Comparison of ENCODE assay signal across 20 cellular contexts in genomic region chr4:2406406-2406805, GRCh38. TPM values are rescaled to one million over a fixed set of nuclear protein-coding genes. Genes with fewer than 3 reads are reported as not detected.
DNase-seq lines count a peak whose midpoint lies in the region; ATAC-seq and TF ChIP-seq lines count a peak whose summit lies in the region.
"Had no signal": no experiment of that assay in that cellular context is flagged by ENCODE, and none has a peak within 500 bp of the region (broad histone marks: within the 10 kb centered on the region; RNA-seq: fewer than 3 reads in every experiment).

No MANE protein-coding gene starts in this region.

- no peaks in the 10 kb centered on the region for H3K27me3 Mint-ChIP-seq in T-helper 2 cell treated with Interferon-gamma antibody and Interleukin-4, amounts not matched to agents 5 μg/mL and 100 μg/mL, for 36 hours (ENCODE audit: low read depth)
- no peaks in the 10 kb centered on the region for H3K27me3 Mint-ChIP-seq in CD4-positive, alpha-beta memory T cell
- no peaks in the 10 kb centered on the region for H3K27me3 Mint-ChIP-seq in activated T-helper 17 cell treated with anti-CD3 and anti-CD28 coated beads, Interleukin-2, amount 50 U/mL, for 72 hours
- H3K27me3 Mint-ChIP-seq in endodermal cell (ENCODE audit: insufficient read depth): peaks cover 7% of the 10 kb centered on the region

- no peaks in the 10 kb centered on the region for H3K36me3 ChIP-seq in CD4-positive, alpha-beta memory T cell (ENCODE audit: insufficient read depth, low read length)
- H3K36me3 ChIP-seq in endodermal cell (ENCODE audit: control insufficient read depth, insufficient read depth, low read length): no peaks in the 10 kb centered on the region
- H3K36me3 ChIP-seq: Peyer's patch had no signal

- H3K4me3 Mint-ChIP-seq in T-helper 2 cell treated with Interferon-gamma antibody and Interleukin-4, amounts not matched to agents 5 μg/mL and 100 μg/mL, for 36 hours: no peak overlapping the region
- no peak overlapping the region for H3K4me3 Mint-ChIP-seq in CD4-positive, alpha-beta memory T cell
- no peak overlapping the region for H3K4me3 Mint-ChIP-seq in activated T-helper 17 cell treated with anti-CD3 and anti-CD28 coated beads, Interleukin-2, amount 50 U/mL, for 72 hours
- no peak overlapping the region for H3K4me3 Mint-ChIP-seq in endodermal cell
- H3K4me3 Mint-ChIP-seq: HFFc6 had no signal

- H3K9me3 Mint-ChIP-seq in T-helper 2 cell treated with Interferon-gamma antibody and Interleukin-4, amounts not matched to agents 5 μg/mL and 100 μg/mL, for 36 hours: no peaks in the 10 kb centered on the region
- H3K9me3 Mint-ChIP-seq in CD4-positive, alpha-beta memory T cell: no peaks in the 10 kb centered on the region
- no peaks in the 10 kb centered on the region for H3K9me3 Mint-ChIP-seq in activated T-helper 17 cell treated with anti-CD3 and anti-CD28 coated beads, Interleukin-2, amount 50 U/mL, for 72 hours
- H3K9me3 Mint-ChIP-seq in endodermal cell: no peaks in the 10 kb centered on the region
- H3K9me3 Mint-ChIP-seq: HFFc6 had no signal

- intact Hi-C loops in CD4-positive, alpha-beta memory T cell (cut with micrococcal nuclease): no loop called here
- intact Hi-C loops in right cardiac atrium (cut with DNase I): no loop called here

- H3K4me1 Mint-ChIP-seq in T-helper 2 cell treated with Interferon-gamma antibody and Interleukin-4, amounts not matched to agents 5 μg/mL and 100 μg/mL, for 36 hours (ENCODE audit: low read depth): peaks cover 40% of the 10 kb centered on the region
- H3K4me1 Mint-ChIP-seq in CD4-positive, alpha-beta memory T cell: peaks cover 36 to 72% (median 58%) of the 10 kb centered on the region in 4 donors
- peaks cover 31% of the 10 kb centered on the region for H3K4me1 Mint-ChIP-seq in activated T-helper 17 cell treated with anti-CD3 and anti-CD28 coated beads, Interleukin-2, amount 50 U/mL, for 72 hours
- peaks cover 12% of the 10 kb centered on the region for H3K4me1 Mint-ChIP-seq in endodermal cell

- H3K9ac ChIP-seq in endodermal cell (ENCODE audit: extremely low read depth, low read length, poor library complexity, severe bottlenecking): no peak overlapping the region

- H3K4me3 ChIP-seq in CD4-positive, alpha-beta memory T cell (ENCODE audit: low read length in 2 of 2): no peak overlapping the region
- no peak overlapping the region for H3K4me3 ChIP-seq in endodermal cell (ENCODE audit: low read length)
- H3K4me3 ChIP-seq in right cardiac atrium (ENCODE audit: low read length): no peak overlapping the region
- H3K4me3 ChIP-seq: Peyer's patch had no signal

- 80 to 81% methylated on average over 10 of the region's 10 CpGs for WGBS in endodermal cell (ENCODE audit: insufficient coverage in 1 of 2, insufficient read length in 1 of 2), 2 experiments
- WGBS in right cardiac atrium: 79% methylated on average over 10 of the region's 10 CpGs

- no peak for DNase-seq in T-helper 2 cell treated with Interferon-gamma antibody and Interleukin-4, amounts not matched to agents 5 μg/mL and 100 μg/mL, for 36 hours (ENCODE audit: low spot score)
- DNase-seq in T-helper 2 cell: no peak
- no peak for DNase-seq in CD4-positive, alpha-beta memory T cell
- peak; percentile 43 for DNase-seq in endodermal cell
- DNase-seq in retina: no peak
- no peak for DNase-seq in right cardiac atrium
- DNase-seq: AML-193, C1 segment of cervical spinal cord, EL, H7, HFFc6, Kasumi-1, NCI-H187, NCI-H446 treated with DMSO at 0.1 percent for 48 hours, NCI-H526 treated with DMSO at 0.1 percent for 48 hours, Peyer's patch had no signal

- CTCF ChIA-PET in CD4-positive, alpha-beta memory T cell (lab: Charles Lee; ENCODE audit: partially characterized antibody): interaction anchor here (2.1 kb wide), 1 partner anchor 9 kb away, joined by 5 read pairs; no protein-coding TSS in a partner anchor

- ATAC-seq in activated T-helper 17 cell treated with anti-CD3 and anti-CD28 coated beads, Interleukin-2, amount 50 U/mL, for 72 hours (replicated peaks): no peak
- ATAC-seq in GM19455 (IDR thresholded peaks at IDR 0.05; ENCODE audit: unreplicated experiment): no peak
- no peak for ATAC-seq in right cardiac atrium

- TF ChIP-seq CTCF in endodermal cell (conservative IDR thresholded peaks at IDR 0.05): no peak

- POLR2A ChIA-PET in CD4-positive, alpha-beta memory T cell (lab: Charles Lee; ENCODE audit: partially characterized antibody): no interaction called here

- H3K27ac ChIP-seq in CD4-positive, alpha-beta memory T cell (ENCODE audit: low read depth, low read length): no peak overlapping the region
- H3K27ac ChIP-seq in endodermal cell (ENCODE audit: low read depth, low read length) (no peak overlapping the region), right cardiac atrium (ENCODE audit: low read length) (no peak overlapping the region)
- H3K27ac ChIP-seq: Peyer's patch had no signal

- peaks cover 59% of the 10 kb centered on the region for H3K4me1 ChIP-seq in CD4-positive, alpha-beta memory T cell (ENCODE audit: insufficient read depth, low read length)
- H3K4me1 ChIP-seq in endodermal cell (ENCODE audit: control insufficient read depth, insufficient read depth, low read length) (no peaks in the 10 kb centered on the region), right cardiac atrium (ENCODE audit: control insufficient read depth, insufficient read depth, low read length) (peaks cover 2% of the 10 kb centered on the region)

- peak overlapping the region; percentile 52 for H3K27ac Mint-ChIP-seq in T-helper 2 cell treated with Interferon-gamma antibody and Interleukin-4, amounts not matched to agents 5 μg/mL and 100 μg/mL, for 36 hours
- peak overlapping the region in 4 of 7 donors; percentile 53 to 86 (median 80) for H3K27ac Mint-ChIP-seq in CD4-positive, alpha-beta memory T cell
- peak overlapping the region; percentile 33 for H3K27ac Mint-ChIP-seq in activated T-helper 17 cell treated with anti-CD3 and anti-CD28 coated beads, Interleukin-2, amount 50 U/mL, for 72 hours
- H3K27ac Mint-ChIP-seq in endodermal cell: no peak overlapping the region
- H3K27ac Mint-ChIP-seq: HFFc6 had no signal

- no peaks in the 10 kb centered on the region for H3K9me3 ChIP-seq in CD4-positive, alpha-beta memory T cell (ENCODE audit: control insufficient read depth in 1 of 2, low read length in 2 of 2)
- H3K9me3 ChIP-seq in endodermal cell (ENCODE audit: control insufficient read depth, low read length) (no peaks in the 10 kb centered on the region), right cardiac atrium (ENCODE audit: control insufficient read depth, low read length) (no peaks in the 10 kb centered on the region)
- H3K9me3 ChIP-seq: Peyer's patch had no signal

- H3K36me3 Mint-ChIP-seq in T-helper 2 cell treated with Interferon-gamma antibody and Interleukin-4, amounts not matched to agents 5 μg/mL and 100 μg/mL, for 36 hours (ENCODE audit: low read depth): no peaks in the 10 kb centered on the region
- H3K36me3 Mint-ChIP-seq in CD4-positive, alpha-beta memory T cell: peaks cover 0 to 3% of the 10 kb centered on the region in 2 donors
- no peaks in the 10 kb centered on the region for H3K36me3 Mint-ChIP-seq in activated T-helper 17 cell treated with anti-CD3 and anti-CD28 coated beads, Interleukin-2, amount 50 U/mL, for 72 hours (ENCODE audit: low read depth)
- H3K36me3 Mint-ChIP-seq in endodermal cell (ENCODE audit: low read depth): no peaks in the 10 kb centered on the region

- no peaks in the 10 kb centered on the region for H3K27me3 ChIP-seq in CD4-positive, alpha-beta memory T cell (ENCODE audit: insufficient read depth, low read length)
- no peaks in the 10 kb centered on the region for H3K27me3 ChIP-seq in endodermal cell (ENCODE audit: control insufficient read depth, insufficient read depth, low read length, poor library complexity, severe bottlenecking)
- no peaks in the 10 kb centered on the region for H3K27me3 ChIP-seq in right cardiac atrium (ENCODE audit: control insufficient read depth, insufficient read depth)
- H3K27me3 ChIP-seq: Peyer's patch had no signal

RNA-seq across cellular contexts. Expression of gene ZFYVE28, which starts 12.0 kb away (rescaled TPM):
- total RNA-seq in CD4-positive, alpha-beta memory T cell: 10 to 100 TPM; 31.4 to 31.8 TPM
- polyA plus RNA-seq in CD4-positive, alpha-beta memory T cell: 10 to 100 TPM; 13.1 to 16.2 TPM
- 10 to 100 TPM; 36.3 to 42.7 TPM for total RNA-seq in activated T-helper 17 cell treated with anti-CD3 and anti-CD28 coated beads, Interleukin-2, amount 50 U/mL, for 72 hours
- 1 to 10 TPM in 1 of 2 donors, under 1 TPM in 1; 0.73 to 1.6 TPM for total RNA-seq in endodermal cell
- 0.32 TPM for polyA plus RNA-seq in endodermal cell (2013, experiment 1 of 2)
- 0.29 TPM for polyA plus RNA-seq in endodermal cell (2013, experiment 2 of 2)
- total RNA-seq in right cardiac atrium: 1 to 10 TPM; 4.4 to 5.9 (median 5.5) TPM
- 3.5 TPM for polyA plus RNA-seq in right cardiac atrium

RNA-seq across cellular contexts. Expression of gene CFAP99, which starts 12.3 kb away (rescaled TPM):
- total RNA-seq in CD4-positive, alpha-beta memory T cell: under 1 TPM; 0.12 to 0.19 TPM
- not detected for polyA plus RNA-seq in CD4-positive, alpha-beta memory T cell
- total RNA-seq in activated T-helper 17 cell treated with anti-CD3 and anti-CD28 coated beads, Interleukin-2, amount 50 U/mL, for 72 hours: under 1 TPM; 0.11 to 0.26 TPM
- total RNA-seq in endodermal cell (not detected), right cardiac atrium (not detected)
- not detected for polyA plus RNA-seq in endodermal cell (2013, experiment 1 of 2)
- polyA plus RNA-seq in endodermal cell (2013, experiment 2 of 2): not detected
- not detected for polyA plus RNA-seq in right cardiac atrium
- total RNA-seq: A172, H7, HFFc6 had no signal
- polyA plus RNA-seq: AG04450 had no signal

Comparison
In these comparisons a context has a peak if more than half of its experiments do, and no peak if none do; other contexts are left out.
1. RNA of gene ZFYVE28, which starts 12.0 kb away (total RNA-seq): 36.3 to 42.7 TPM in activated T-helper 17 cell treated with anti-CD3 and anti-CD28 coated beads, Interleukin-2, amount 50 U/mL, for 72 hours and 31.4 to 31.8 TPM in CD4-positive, alpha-beta memory T cell; 4.4 to 5.9 TPM in right cardiac atrium and 0.73 to 1.6 TPM in endodermal cell; every median in the first group is over 4 times any median in the second.